In the genomic region with DNA sequence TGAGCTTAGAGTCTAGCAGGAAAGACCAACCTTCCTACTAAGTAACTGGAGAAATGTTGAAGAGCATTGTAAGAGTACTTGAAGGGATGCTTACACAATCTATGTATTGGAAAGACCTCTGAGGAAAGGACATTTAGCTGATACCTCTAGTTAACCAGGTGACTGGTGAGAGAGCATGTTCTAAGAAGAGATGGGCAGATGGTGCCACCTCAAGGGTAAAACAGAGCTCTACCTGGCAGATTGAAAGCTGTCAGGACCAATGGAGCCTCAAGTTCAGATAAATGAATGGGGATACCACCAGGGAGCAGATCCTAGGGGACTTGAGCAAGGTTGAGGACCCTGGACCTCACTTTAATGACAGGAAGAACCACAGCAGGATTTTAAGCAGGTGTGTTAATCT, we compare ENCODE assay signal across 17 cellular contexts.
"Had no signal": no experiment of that assay in that cellular context is flagged by ENCODE, and none has a peak within 500 bp of the region (broad histone marks: within the 10 kb centered on the region; RNA-seq: fewer than 3 reads in every experiment).

No MANE protein-coding gene starts in this region.

- H3K9me3 Mint-ChIP-seq: activated CD4-positive, alpha-beta T cell treated with anti-CD3 and anti-CD28 coated beads, Interleukin-2, amount 10 ng/mL, durations not matched to agents 24 days and 14 days; activated CD8-positive, alpha-beta T cell treated with anti-CD3 and anti-CD28 coated beads for 36 hours; central memory CD8-positive, alpha-beta T cell had no signal

- ATAC-seq: activated CD8-positive, alpha-beta T cell treated with anti-CD3 and anti-CD28 coated beads for 36 hours; left colon; stimulated activated naive CD8-positive, alpha-beta T cell treated with anti-CD3 and anti-CD28 coated beads, Interleukin-15, Interleukin-2, amounts not matched to agents 100 U/mL and 50 U/mL, for 24 hours had no signal

- H3K27ac Mint-ChIP-seq: activated CD4-positive, alpha-beta T cell treated with anti-CD3 and anti-CD28 coated beads, Interleukin-2, amount 10 ng/mL, durations not matched to agents 24 days and 14 days; activated CD8-positive, alpha-beta T cell treated with anti-CD3 and anti-CD28 coated beads for 36 hours had no signal

- H3K4me1 ChIP-seq: prostate gland, right atrium auricular region, tibial artery, uterus had no signal

- H3K4me3 ChIP-seq: coronary artery, prostate gland, right atrium auricular region, tibial artery, uterus had no signal

- DNase-seq: activated CD4-positive, alpha-beta T cell treated with anti-CD3 and anti-CD28 coated beads, Interleukin-2, amount 10 ng/mL, durations not matched to agents 24 days and 14 days; activated CD8-positive, alpha-beta T cell treated with anti-CD3 and anti-CD28 coated beads for 36 hours; activated naive CD4-positive, alpha-beta T cell treated with anti-CD3 and anti-CD28 coated beads, Interleukin-2, amount 50 U/mL, for 16 hours; activated T-cell treated with anti-CD3 and anti-CD28 coated beads, Interleukin-2, amount 50 U/mL, for 1 hour; aorta; hypothalamus; islet precursor cell; left colon; stimulated activated naive CD8-positive, alpha-beta T cell treated with anti-CD3 and anti-CD28 coated beads, Interleukin-15, Interleukin-2, amounts not matched to agents 100 U/mL and 50 U/mL, for 24 hours; substantia nigra; T1000; tibial artery; uterus had no signal

- H3K4me1 Mint-ChIP-seq: activated CD4-positive, alpha-beta T cell treated with anti-CD3 and anti-CD28 coated beads, Interleukin-2, amount 10 ng/mL, durations not matched to agents 24 days and 14 days; central memory CD8-positive, alpha-beta T cell had no signal

- H3K27ac ChIP-seq: coronary artery, prostate gland, right atrium auricular region, tibial artery, uterus had no signal

- H3K36me3 ChIP-seq: prostate gland, right atrium auricular region, tibial artery, uterus had no signal

- H3K4me3 Mint-ChIP-seq: activated CD4-positive, alpha-beta T cell treated with anti-CD3 and anti-CD28 coated beads, Interleukin-2, amount 10 ng/mL, durations not matched to agents 24 days and 14 days; activated CD8-positive, alpha-beta T cell treated with anti-CD3 and anti-CD28 coated beads for 36 hours; central memory CD8-positive, alpha-beta T cell had no signal

- H3K9me3 ChIP-seq: prostate gland, tibial artery, uterus had no signal

- H3K27me3 ChIP-seq: right atrium auricular region, tibial artery, uterus had no signal
